ENCODE assay signal across 1 cellular context in the genomic region with DNA sequence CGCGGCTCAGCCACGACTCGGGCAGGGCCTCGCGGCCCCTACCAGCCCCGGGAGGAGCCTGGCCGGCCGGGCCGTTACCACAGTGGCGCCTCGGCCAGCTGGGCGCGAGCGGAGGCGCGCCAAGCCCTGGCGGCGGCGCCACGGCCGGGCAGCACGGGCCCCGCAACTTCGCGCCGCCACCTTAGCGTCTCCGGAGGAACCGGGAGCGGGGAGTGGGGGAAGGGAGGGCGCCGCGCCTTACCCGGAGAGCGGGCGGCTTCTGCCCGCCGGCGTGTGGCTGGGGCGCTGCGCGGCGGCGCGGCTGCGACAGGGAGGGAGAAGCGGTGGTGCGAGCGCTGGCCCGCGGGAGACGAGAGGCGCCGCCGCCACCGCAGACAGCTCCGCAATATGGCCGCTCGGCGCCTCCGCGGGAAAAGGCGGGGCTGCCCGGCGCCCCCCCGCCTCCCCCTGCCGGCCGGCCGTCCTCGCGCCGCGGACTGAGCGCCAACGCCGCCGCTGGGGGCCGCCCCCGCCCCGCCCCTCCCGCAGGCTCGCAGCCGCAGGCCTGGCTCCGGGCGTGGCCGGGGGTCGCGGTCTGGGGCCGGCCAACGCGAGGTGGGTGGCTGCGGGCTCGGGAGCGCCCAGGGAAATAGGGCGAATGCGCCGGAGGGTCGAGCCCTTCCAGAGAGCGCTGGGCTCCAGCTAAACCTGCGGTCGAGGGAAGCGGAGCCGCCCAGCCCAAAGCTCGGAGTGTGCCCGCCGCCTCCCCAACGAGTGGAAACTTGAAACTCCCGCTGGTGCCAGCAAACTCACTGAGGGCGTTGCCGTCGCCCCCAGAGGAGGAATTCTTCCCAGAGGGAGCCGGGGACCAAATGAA.
TF ChIP-seq lines count a peak whose summit lies in the region.

A gene (minus strand): TSS at position 389 of the 856 bp plus-strand sequence. CDS start 16,922 bp downstream, outside the sequence.

TF ChIP-seq in HepG2, 621 proteins besides CTCF, POLR2A, EP300 and RAD21 (continued from another document and continues in another):
- TF ChIP-seq, protein P1, sequence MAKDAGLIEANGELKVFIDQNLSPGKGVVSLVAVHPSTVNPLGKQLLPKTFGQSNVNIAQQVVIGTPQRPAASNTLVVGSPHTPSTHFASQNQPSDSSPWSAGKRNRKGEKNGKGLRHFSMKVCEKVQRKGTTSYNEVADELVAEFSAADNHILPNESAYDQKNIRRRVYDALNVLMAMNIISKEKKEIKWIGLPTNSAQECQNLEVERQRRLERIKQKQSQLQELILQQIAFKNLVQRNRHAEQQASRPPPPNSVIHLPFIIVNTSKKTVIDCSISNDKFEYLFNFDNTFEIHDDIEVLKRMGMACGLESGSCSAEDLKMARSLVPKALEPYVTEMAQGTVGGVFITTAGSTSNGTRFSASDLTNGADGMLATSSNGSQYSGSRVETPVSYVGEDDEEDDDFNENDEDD (CRISPR knock-in tag; IDR thresholded peaks at IDR 0.05; ENCODE audit: borderline replicate concordance), result peak; percentile 34; the same call in 1 of the 2 replicates
- TF ChIP-seq KAT8 (CRISPR knock-in tag; IDR thresholded peaks at IDR 0.05), result no peak
- no peak for TF ChIP-seq RXRB (CRISPR knock-in tag; IDR thresholded peaks at IDR 0.05; ENCODE audit: borderline replicate concordance)
- no peak for TF ChIP-seq SMC3 (IDR thresholded peaks at IDR 0.05; ENCODE audit: low read length)
- TF ChIP-seq ARID2 (CRISPR knock-in tag; IDR thresholded peaks at IDR 0.05; ENCODE audit: borderline replicate concordance), result 0 out of 2 replicates have a peak, but pooled peaks have one; percentile 54
- no peak for TF ChIP-seq ZNF737 (CRISPR knock-in tag; IDR thresholded peaks at IDR 0.05; ENCODE audit: borderline replicate concordance)
- no peak; the same call in none of the 2 replicates for TF ChIP-seq PHF8 (CRISPR knock-in tag; IDR thresholded peaks at IDR 0.05)
- TF ChIP-seq PAWR (CRISPR knock-in tag; IDR thresholded peaks at IDR 0.05; ENCODE audit: borderline replicate concordance), result no peak
- no peak for TF ChIP-seq SP1 (IDR thresholded peaks at IDR 0.05)
- TF ChIP-seq SP1 (CRISPR knock-in tag; IDR thresholded peaks at IDR 0.05), result no peak
- no peak for TF ChIP-seq ZNF230 (CRISPR knock-in tag; IDR thresholded peaks at IDR 0.05)
- TF ChIP-seq, protein P2, sequence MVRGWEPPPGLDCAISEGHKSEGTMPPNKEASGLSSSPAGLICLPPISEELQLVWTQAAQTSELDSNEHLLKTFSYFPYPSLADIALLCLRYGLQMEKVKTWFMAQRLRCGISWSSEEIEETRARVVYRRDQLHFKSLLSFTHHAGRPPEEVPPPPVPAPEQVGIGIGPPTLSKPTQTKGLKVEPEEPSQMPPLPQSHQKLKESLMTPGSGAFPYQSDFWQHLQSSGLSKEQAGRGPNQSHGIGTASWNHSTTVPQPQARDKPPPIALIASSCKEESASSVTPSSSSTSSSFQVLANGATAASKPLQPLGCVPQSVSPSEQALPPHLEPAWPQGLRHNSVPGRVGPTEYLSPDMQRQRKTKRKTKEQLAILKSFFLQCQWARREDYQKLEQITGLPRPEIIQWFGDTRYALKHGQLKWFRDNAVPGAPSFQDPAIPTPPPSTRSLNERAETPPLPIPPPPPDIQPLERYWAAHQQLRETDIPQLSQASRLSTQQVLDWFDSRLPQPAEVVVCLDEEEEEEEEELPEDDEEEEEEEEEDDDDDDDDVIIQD (CRISPR knock-in tag; IDR thresholded peaks at IDR 0.05; ENCODE audit: low read depth), result no peak
- TF ChIP-seq SAP130 (CRISPR knock-in tag; IDR thresholded peaks at IDR 0.05; ENCODE audit: low read depth), result peak; percentile 63; the same call in 1 of the 2 replicates
- no peak for TF ChIP-seq NFRKB (IDR thresholded peaks at IDR 0.05)
- TF ChIP-seq, protein P3, sequence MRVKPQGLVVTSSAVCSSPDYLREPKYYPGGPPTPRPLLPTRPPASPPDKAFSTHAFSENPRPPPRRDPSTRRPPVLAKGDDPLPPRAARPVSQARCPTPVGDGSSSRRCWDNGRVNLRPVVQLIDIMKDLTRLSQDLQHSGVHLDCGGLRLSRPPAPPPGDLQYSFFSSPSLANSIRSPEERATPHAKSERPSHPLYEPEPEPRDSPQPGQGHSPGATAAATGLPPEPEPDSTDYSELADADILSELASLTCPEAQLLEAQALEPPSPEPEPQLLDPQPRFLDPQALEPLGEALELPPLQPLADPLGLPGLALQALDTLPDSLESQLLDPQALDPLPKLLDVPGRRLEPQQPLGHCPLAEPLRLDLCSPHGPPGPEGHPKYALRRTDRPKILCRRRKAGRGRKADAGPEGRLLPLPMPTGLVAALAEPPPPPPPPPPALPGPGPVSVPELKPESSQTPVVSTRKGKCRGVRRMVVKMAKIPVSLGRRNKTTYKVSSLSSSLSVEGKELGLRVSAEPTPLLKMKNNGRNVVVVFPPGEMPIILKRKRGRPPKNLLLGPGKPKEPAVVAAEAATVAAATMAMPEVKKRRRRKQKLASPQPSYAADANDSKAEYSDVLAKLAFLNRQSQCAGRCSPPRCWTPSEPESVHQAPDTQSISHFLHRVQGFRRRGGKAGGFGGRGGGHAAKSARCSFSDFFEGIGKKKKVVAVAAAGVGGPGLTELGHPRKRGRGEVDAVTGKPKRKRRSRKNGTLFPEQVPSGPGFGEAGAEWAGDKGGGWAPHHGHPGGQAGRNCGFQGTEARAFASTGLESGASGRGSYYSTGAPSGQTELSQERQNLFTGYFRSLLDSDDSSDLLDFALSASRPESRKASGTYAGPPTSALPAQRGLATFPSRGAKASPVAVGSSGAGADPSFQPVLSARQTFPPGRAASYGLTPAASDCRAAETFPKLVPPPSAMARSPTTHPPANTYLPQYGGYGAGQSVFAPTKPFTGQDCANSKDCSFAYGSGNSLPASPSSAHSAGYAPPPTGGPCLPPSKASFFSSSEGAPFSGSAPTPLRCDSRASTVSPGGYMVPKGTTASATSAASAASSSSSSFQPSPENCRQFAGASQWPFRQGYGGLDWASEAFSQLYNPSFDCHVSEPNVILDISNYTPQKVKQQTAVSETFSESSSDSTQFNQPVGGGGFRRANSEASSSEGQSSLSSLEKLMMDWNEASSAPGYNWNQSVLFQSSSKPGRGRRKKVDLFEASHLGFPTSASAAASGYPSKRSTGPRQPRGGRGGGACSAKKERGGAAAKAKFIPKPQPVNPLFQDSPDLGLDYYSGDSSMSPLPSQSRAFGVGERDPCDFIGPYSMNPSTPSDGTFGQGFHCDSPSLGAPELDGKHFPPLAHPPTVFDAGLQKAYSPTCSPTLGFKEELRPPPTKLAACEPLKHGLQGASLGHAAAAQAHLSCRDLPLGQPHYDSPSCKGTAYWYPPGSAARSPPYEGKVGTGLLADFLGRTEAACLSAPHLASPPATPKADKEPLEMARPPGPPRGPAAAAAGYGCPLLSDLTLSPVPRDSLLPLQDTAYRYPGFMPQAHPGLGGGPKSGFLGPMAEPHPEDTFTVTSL (CRISPR knock-in tag; IDR thresholded peaks at IDR 0.05; ENCODE audit: borderline replicate concordance), result no peak
- TF ChIP-seq, protein P4, sequence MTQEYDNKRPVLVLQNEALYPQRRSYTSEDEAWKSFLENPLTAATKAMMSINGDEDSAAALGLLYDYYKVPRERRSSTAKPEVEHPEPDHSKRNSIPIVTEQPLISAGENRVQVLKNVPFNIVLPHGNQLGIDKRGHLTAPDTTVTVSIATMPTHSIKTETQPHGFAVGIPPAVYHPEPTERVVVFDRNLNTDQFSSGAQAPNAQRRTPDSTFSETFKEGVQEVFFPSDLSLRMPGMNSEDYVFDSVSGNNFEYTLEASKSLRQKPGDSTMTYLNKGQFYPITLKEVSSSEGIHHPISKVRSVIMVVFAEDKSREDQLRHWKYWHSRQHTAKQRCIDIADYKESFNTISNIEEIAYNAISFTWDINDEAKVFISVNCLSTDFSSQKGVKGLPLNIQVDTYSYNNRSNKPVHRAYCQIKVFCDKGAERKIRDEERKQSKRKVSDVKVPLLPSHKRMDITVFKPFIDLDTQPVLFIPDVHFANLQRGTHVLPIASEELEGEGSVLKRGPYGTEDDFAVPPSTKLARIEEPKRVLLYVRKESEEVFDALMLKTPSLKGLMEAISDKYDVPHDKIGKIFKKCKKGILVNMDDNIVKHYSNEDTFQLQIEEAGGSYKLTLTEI (CRISPR knock-in tag; conservative IDR thresholded peaks at IDR 0.05), result no peak
- TF ChIP-seq ZNF3 (CRISPR knock-in tag; IDR thresholded peaks at IDR 0.05), result no peak
- no peak for TF ChIP-seq MED8 (CRISPR knock-in tag; IDR thresholded peaks at IDR 0.05; ENCODE audit: insufficient replicate concordance)
- TF ChIP-seq SP2 (CRISPR knock-in tag; IDR thresholded peaks at IDR 0.05), result no peak; the same call in 1 of the 2 replicates
- no peak for TF ChIP-seq TRIM24 (CRISPR knock-in tag; IDR thresholded peaks at IDR 0.05)
- no peak for TF ChIP-seq ZKSCAN1 (IDR thresholded peaks at IDR 0.05; ENCODE audit: low read length)
- TF ChIP-seq, protein P5, sequence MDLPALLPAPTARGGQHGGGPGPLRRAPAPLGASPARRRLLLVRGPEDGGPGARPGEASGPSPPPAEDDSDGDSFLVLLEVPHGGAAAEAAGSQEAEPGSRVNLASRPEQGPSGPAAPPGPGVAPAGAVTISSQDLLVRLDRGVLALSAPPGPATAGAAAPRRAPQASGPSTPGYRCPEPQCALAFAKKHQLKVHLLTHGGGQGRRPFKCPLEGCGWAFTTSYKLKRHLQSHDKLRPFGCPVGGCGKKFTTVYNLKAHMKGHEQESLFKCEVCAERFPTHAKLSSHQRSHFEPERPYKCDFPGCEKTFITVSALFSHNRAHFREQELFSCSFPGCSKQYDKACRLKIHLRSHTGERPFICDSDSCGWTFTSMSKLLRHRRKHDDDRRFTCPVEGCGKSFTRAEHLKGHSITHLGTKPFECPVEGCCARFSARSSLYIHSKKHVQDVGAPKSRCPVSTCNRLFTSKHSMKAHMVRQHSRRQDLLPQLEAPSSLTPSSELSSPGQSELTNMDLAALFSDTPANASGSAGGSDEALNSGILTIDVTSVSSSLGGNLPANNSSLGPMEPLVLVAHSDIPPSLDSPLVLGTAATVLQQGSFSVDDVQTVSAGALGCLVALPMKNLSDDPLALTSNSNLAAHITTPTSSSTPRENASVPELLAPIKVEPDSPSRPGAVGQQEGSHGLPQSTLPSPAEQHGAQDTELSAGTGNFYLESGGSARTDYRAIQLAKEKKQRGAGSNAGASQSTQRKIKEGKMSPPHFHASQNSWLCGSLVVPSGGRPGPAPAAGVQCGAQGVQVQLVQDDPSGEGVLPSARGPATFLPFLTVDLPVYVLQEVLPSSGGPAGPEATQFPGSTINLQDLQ (CRISPR knock-in tag; IDR thresholded peaks at IDR 0.05), result no peak
- TF ChIP-seq TAF1 (CRISPR knock-in tag; IDR thresholded peaks at IDR 0.05), result no peak; the same call in 1 of the 2 replicates
- no peak for TF ChIP-seq HOXA7 (CRISPR knock-in tag; IDR thresholded peaks at IDR 0.05)
- TF ChIP-seq PTBP1 (IDR thresholded peaks at IDR 0.05; ENCODE audit: low read depth, low read length, poor library complexity, severe bottlenecking), result no peak
- no peak for TF ChIP-seq NR2F1 (CRISPR knock-in tag; IDR thresholded peaks at IDR 0.05)
- TF ChIP-seq, protein P6, sequence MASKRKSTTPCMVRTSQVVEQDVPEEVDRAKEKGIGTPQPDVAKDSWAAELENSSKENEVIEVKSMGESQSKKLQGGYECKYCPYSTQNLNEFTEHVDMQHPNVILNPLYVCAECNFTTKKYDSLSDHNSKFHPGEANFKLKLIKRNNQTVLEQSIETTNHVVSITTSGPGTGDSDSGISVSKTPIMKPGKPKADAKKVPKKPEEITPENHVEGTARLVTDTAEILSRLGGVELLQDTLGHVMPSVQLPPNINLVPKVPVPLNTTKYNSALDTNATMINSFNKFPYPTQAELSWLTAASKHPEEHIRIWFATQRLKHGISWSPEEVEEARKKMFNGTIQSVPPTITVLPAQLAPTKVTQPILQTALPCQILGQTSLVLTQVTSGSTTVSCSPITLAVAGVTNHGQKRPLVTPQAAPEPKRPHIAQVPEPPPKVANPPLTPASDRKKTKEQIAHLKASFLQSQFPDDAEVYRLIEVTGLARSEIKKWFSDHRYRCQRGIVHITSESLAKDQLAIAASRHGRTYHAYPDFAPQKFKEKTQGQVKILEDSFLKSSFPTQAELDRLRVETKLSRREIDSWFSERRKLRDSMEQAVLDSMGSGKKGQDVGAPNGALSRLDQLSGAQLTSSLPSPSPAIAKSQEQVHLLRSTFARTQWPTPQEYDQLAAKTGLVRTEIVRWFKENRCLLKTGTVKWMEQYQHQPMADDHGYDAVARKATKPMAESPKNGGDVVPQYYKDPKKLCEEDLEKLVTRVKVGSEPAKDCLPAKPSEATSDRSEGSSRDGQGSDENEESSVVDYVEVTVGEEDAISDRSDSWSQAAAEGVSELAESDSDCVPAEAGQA (IDR thresholded peaks at IDR 0.05; ENCODE audit: low read depth), result no peak
- TF ChIP-seq, protein P6 (CRISPR knock-in tag; IDR thresholded peaks at IDR 0.05; ENCODE audit: borderline replicate concordance), result no peak; the same call in 1 of the 2 replicates
- TF ChIP-seq, protein P7, sequence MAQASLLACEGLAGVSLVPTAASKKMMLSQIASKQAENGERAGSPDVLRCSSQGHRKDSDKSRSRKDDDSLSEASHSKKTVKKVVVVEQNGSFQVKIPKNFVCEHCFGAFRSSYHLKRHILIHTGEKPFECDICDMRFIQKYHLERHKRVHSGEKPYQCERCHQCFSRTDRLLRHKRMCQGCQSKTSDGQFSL (CRISPR knock-in tag; IDR thresholded peaks at IDR 0.05), result no peak
- no peak for TF ChIP-seq MAZ (IDR thresholded peaks at IDR 0.05; ENCODE audit: borderline replicate concordance, low read depth, low read length)
- TF ChIP-seq MAZ (CRISPR knock-in tag; IDR thresholded peaks at IDR 0.05; ENCODE audit: low read depth), result peak; percentile 86
- TF ChIP-seq ETV5 (CRISPR knock-in tag; IDR thresholded peaks at IDR 0.05; ENCODE audit: borderline replicate concordance), result no peak
- TF ChIP-seq, protein P8, sequence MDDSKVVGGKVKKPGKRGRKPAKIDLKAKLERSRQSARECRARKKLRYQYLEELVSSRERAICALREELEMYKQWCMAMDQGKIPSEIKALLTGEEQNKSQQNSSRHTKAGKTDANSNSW (CRISPR knock-in tag; IDR thresholded peaks at IDR 0.05; ENCODE audit: borderline replicate concordance), result no peak; the same call in 1 of the 2 replicates
